In genomic region chr3:7632305-7632704, GRCh38 we compare ENCODE assay signal across 26 cellular contexts.
"Had no signal": no experiment of that assay in that cellular context is flagged by ENCODE, and none has a peak within 500 bp of the region (broad histone marks: within the 10 kb centered on the region; RNA-seq: fewer than 3 reads in every experiment).

No MANE protein-coding gene starts in this region.

- ATAC-seq: effector memory CD8-positive, alpha-beta T cell; esophagus mucosa; gastrocnemius medialis; heart right ventricle; left cardiac atrium; left lung; left ventricle myocardium superior; lower lobe of right lung; mucosa of descending colon had no signal

- FAIRE-seq: endometrium, keratinocyte had no signal

- H3K9me3 ChIP-seq: colonic mucosa, esophagus squamous epithelium, gastrocnemius medialis, left lung, lower lobe of right lung, mucosa of descending colon had no signal

- H3K4me3 ChIP-seq: colonic mucosa, esophagus squamous epithelium, gastrocnemius medialis, heart right ventricle, left lung, lower lobe of right lung, mucosa of descending colon had no signal

- H3K4me1 ChIP-seq: colonic mucosa, esophagus squamous epithelium, gastrocnemius medialis, left lung, lower lobe of right lung had no signal

- H3K27me3 ChIP-seq: colonic mucosa, esophagus squamous epithelium, gastrocnemius medialis, heart right ventricle, left lung had no signal

- H3K36me3 ChIP-seq: colonic mucosa, esophagus squamous epithelium, gastrocnemius medialis, heart right ventricle, left lung, lower lobe of right lung had no signal

- DNase-seq: colonic mucosa; cortex of kidney; effector CD8-positive, alpha-beta T cell; effector memory CD8-positive, alpha-beta T cell; endodermal cell; erythroblast; esophagus squamous epithelium; foreskin fibroblast; foreskin melanocyte; gastrocnemius medialis; glutamatergic neuron; head of caudate nucleus; heart right ventricle; hypothalamus; immature natural killer cell; left cardiac atrium; left lung; left ventricle myocardium superior; lower lobe of right lung; mesenchymal stem cell; mucosa of descending colon; naive B cell had no signal

- H3K27ac ChIP-seq: colonic mucosa, epithelial cell of prostate, esophagus squamous epithelium, gastrocnemius medialis, heart right ventricle, left lung, lower lobe of right lung had no signal
